In genomic region chr11:12137005-12137690, GRCh38 we compare ENCODE assay signal across 12 cellular contexts. TPM values are rescaled to one million over a fixed set of nuclear protein-coding genes. Genes with fewer than 3 reads are reported as not detected.
DNase-seq lines count a peak whose midpoint lies in the region; ATAC-seq and TF ChIP-seq lines count a peak whose summit lies in the region.
"Had no signal": no experiment of that assay in that cellular context is flagged by ENCODE, and none has a peak within 500 bp of the region (broad histone marks: within the 10 kb centered on the region; RNA-seq: fewer than 3 reads in every experiment).

No MANE protein-coding gene starts in this region.

- ATAC-seq in activated CD4-positive, alpha-beta T cell treated with anti-CD3 and anti-CD28 coated beads for 36 hours: no peak
- ATAC-seq in left lung (peak; percentile 35), HG02588 (IDR thresholded peaks at IDR 0.05; ENCODE audit: unreplicated experiment) (no peak)
- ATAC-seq in stimulated activated naive CD8-positive, alpha-beta T cell treated with anti-CD3 and anti-CD28 coated beads, Interleukin-15, amount 100 ng/mL, for 72 hours: no peak
- ATAC-seq: HCT116 had no signal

- 87 to 91% methylated on average over 4 to 9 of the region's 12 CpGs for WGBS in thyroid gland, 2 donors

- TF ChIP-seq POLR2A in thyroid gland (IDR thresholded peaks at IDR 0.05): no peak

- POLR2A ChIA-PET in activated CD4-positive, alpha-beta T cell treated with anti-CD3 and anti-CD28 coated beads for 36 hours (lab: Charles Lee): interaction anchor here (1.9 kb wide), 1 partner anchor 14 kb away, joined by 6 read pairs; no protein-coding TSS in a partner anchor

- H3K27me3 ChIP-seq in brain microvascular endothelial cell (replicated peaks): no peaks in the 10 kb centered on the region
- H3K27me3 ChIP-seq in left lung: no peaks in the 10 kb centered on the region
- no peaks in the 10 kb centered on the region for H3K27me3 ChIP-seq in thyroid gland

- no peak for DNase-seq in activated CD4-positive, alpha-beta T cell treated with anti-CD3 and anti-CD28 coated beads for 36 hours
- no peak for DNase-seq in activated CD4-positive, alpha-beta T cell treated with anti-CD3 and anti-CD28 coated beads, Interleukin-2, amount 50 U/mL, for 4 hours
- DNase-seq in brain microvascular endothelial cell: no peak
- peak in 1 of 2 donors; percentile 46 for DNase-seq in left lung
- DNase-seq in thyroid gland: no peak
- DNase-seq in NCI-H2171 treated with DMSO at 0.1 percent for 48 hours (lab: John Stamatoyannopoulos, UW): no peak
- no peak for DNase-seq in stimulated activated naive CD8-positive, alpha-beta T cell treated with anti-CD3 and anti-CD28 coated beads, Interleukin-15, amount 100 ng/mL, for 72 hours
- DNase-seq: activated T-cell treated with anti-CD3 and anti-CD28 coated beads, Interleukin-2, amount 50 U/mL, for 48 hours; T-helper 9 cell had no signal

- H3K36me3 ChIP-seq in brain microvascular endothelial cell (replicated peaks) (peaks cover 86% of the 10 kb centered on the region), left lung (no peaks in the 10 kb centered on the region), thyroid gland (no peaks in the 10 kb centered on the region)

- H3K27ac ChIP-seq in brain microvascular endothelial cell: peak overlapping the region; percentile 88
- H3K27ac ChIP-seq in left lung: peak overlapping the region; percentile 33 to 60
- H3K27ac ChIP-seq in thyroid gland: peak overlapping the region in 2 of 3 donors; percentile 68 to 83

- in situ Hi-C loops in brain microvascular endothelial cell (cut with HindIII; ENCODE audit: low pct_ligation_motif_present, low sequenced_read_pairs): no loop called here

- H3K4me3 Mint-ChIP-seq in activated CD4-positive, alpha-beta T cell treated with anti-CD3 and anti-CD28 coated beads for 36 hours: no peak overlapping the region
- H3K4me3 Mint-ChIP-seq in stimulated activated naive CD8-positive, alpha-beta T cell treated with anti-CD3 and anti-CD28 coated beads, Interleukin-15, amount 100 ng/mL, for 72 hours: no peak overlapping the region
- H3K4me3 Mint-ChIP-seq: stimulated activated naive CD8-positive, alpha-beta T cell treated with anti-CD3 and anti-CD28 coated beads, Interleukin-15, Interleukin-2, amounts not matched to agents 100 ng/mL and 50 ng/mL, for 24 hours had no signal

- CTCF ChIA-PET in activated CD4-positive, alpha-beta T cell treated with anti-CD3 and anti-CD28 coated beads for 36 hours (lab: Charles Lee): interaction anchor here (1.0 to 1.5 kb wide), 2 partner anchors 11 to 288 kb away, joined by 3 to 4 read pairs; no protein-coding TSS in a partner anchor

- no peaks in the 10 kb centered on the region for H3K27me3 Mint-ChIP-seq in activated CD4-positive, alpha-beta T cell treated with anti-CD3 and anti-CD28 coated beads for 36 hours
- no peaks in the 10 kb centered on the region for H3K27me3 Mint-ChIP-seq in stimulated activated naive CD8-positive, alpha-beta T cell treated with anti-CD3 and anti-CD28 coated beads, Interleukin-15, amount 100 ng/mL, for 72 hours
- H3K27me3 Mint-ChIP-seq: stimulated activated naive CD8-positive, alpha-beta T cell treated with anti-CD3 and anti-CD28 coated beads, Interleukin-15, Interleukin-2, amounts not matched to agents 100 ng/mL and 50 ng/mL, for 24 hours had no signal

- TF ChIP-seq CTCF in brain microvascular endothelial cell (IDR thresholded peaks at IDR 0.05; ENCODE audit: low read depth, low read length, missing control alignments): no peak
- TF ChIP-seq CTCF in left lung (IDR thresholded peaks at IDR 0.05): no peak
- TF ChIP-seq CTCF in thyroid gland (IDR thresholded peaks at IDR 0.05): no peak

- H3K27ac Mint-ChIP-seq in activated CD4-positive, alpha-beta T cell treated with anti-CD3 and anti-CD28 coated beads for 36 hours: peak overlapping the region; percentile 60
- no peak overlapping the region for H3K27ac Mint-ChIP-seq in stimulated activated naive CD8-positive, alpha-beta T cell treated with anti-CD3 and anti-CD28 coated beads, Interleukin-15, amount 100 ng/mL, for 72 hours
- H3K27ac Mint-ChIP-seq: stimulated activated naive CD8-positive, alpha-beta T cell treated with anti-CD3 and anti-CD28 coated beads, Interleukin-15, Interleukin-2, amounts not matched to agents 100 ng/mL and 50 ng/mL, for 24 hours had no signal

- H3K9me3 Mint-ChIP-seq in activated CD4-positive, alpha-beta T cell treated with anti-CD3 and anti-CD28 coated beads for 36 hours (ENCODE audit: low read depth): no peaks in the 10 kb centered on the region
- H3K9me3 Mint-ChIP-seq in stimulated activated naive CD8-positive, alpha-beta T cell treated with anti-CD3 and anti-CD28 coated beads, Interleukin-15, amount 100 ng/mL, for 72 hours: no peaks in the 10 kb centered on the region
- H3K9me3 Mint-ChIP-seq: stimulated activated naive CD8-positive, alpha-beta T cell treated with anti-CD3 and anti-CD28 coated beads, Interleukin-15, Interleukin-2, amounts not matched to agents 100 ng/mL and 50 ng/mL, for 24 hours had no signal

- H3K9me3 ChIP-seq in left lung (no peaks in the 10 kb centered on the region), thyroid gland (no peaks in the 10 kb centered on the region)

- H3K4me1 ChIP-seq in left lung (peaks cover 13 to 61% of the 10 kb centered on the region in 2 donors), thyroid gland (peaks cover 42 to 58% of the 10 kb centered on the region in 2 donors)

- H3K4me1 Mint-ChIP-seq in activated CD4-positive, alpha-beta T cell treated with anti-CD3 and anti-CD28 coated beads for 36 hours: peaks cover 71% of the 10 kb centered on the region
- peaks cover 50% of the 10 kb centered on the region for H3K4me1 Mint-ChIP-seq in stimulated activated naive CD8-positive, alpha-beta T cell treated with anti-CD3 and anti-CD28 coated beads, Interleukin-15, amount 100 ng/mL, for 72 hours

- H3K36me3 Mint-ChIP-seq in activated CD4-positive, alpha-beta T cell treated with anti-CD3 and anti-CD28 coated beads for 36 hours (ENCODE audit: low read depth): peaks cover 30% of the 10 kb centered on the region

- H3K4me3 ChIP-seq in brain microvascular endothelial cell (ENCODE audit: low read depth, low read length): no peak overlapping the region
- no peak overlapping the region for H3K4me3 ChIP-seq in left lung
- no peak overlapping the region for H3K4me3 ChIP-seq in thyroid gland (replicated peaks in 1 of 3)

- intact Hi-C loops in activated CD4-positive, alpha-beta T cell treated with anti-CD3 and anti-CD28 coated beads for 36 hours (cut with DNase I, micrococcal nuclease): no loop called here
- intact Hi-C loops in left lung (cut with DNase I): no loop called here
- intact Hi-C loops in thyroid gland (cut with DNase I): no loop called here

RNA-seq across cellular contexts. Expression of gene MICAL2, which starts 26.8 kb away (rescaled TPM):
- 100 to 1,000 TPM; 186 to 207 TPM for total RNA-seq in activated CD4-positive, alpha-beta T cell treated with anti-CD3 and anti-CD28 coated beads for 36 hours
- total RNA-seq in left lung (100 to 1,000 TPM; 242 to 293 TPM), thyroid gland (10 to 100 TPM; 27.4 to 63.6 (median 51.9) TPM)
